In the genomic region with DNA sequence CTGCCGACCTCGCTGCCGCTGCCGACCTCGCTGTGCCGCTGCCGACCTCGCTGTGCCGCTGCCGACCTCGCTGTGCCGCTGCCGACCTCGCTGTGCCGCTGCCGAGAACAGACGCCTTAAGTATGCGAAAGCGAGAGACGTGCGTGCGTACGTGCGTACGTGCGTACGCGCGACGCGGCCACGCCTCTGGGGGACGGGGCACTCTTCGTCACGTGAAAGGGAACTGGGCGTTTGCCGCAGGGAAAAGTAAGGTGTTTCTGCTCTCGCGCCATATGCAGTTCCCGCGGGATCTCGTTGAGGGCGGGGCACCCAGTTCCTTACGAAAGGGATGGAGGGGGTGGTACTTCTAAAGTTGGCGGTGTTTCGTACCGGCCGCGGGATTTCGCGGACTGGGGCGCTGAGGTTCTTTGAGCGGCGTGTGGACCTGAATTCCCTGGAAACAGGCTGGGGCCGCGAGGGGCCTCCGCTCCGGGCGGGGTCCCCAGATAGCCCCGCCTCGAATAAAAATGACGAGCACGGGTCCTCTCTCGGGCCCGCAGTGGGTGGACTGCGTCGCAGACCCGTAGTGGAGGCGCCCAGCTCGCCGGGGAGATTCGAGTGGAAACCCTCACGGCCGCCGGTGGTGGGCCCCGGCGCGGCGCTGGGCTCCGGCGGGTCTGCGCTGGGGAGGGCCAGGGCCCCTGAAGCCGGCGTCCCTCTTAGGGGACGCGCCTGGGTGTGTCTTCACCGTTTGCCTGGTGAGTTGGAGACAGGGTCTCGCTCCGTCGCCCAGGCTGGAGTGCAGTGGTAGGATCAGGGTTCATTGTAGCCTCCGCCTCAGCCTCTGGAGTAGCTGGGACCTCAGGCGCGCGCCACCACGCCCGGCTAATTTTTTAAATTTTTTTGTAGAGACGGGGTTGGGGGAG, we compare ENCODE assay signal across 8 cellular contexts. TPM values are rescaled to one million over a fixed set of nuclear protein-coding genes. Genes with fewer than 3 reads are reported as not detected.
DNase-seq lines count a peak whose midpoint lies in the region; ATAC-seq and TF ChIP-seq lines count a peak whose summit lies in the region.

A gene (minus strand): TSS at position 94 of the 905 bp plus-strand sequence. CDS start 167 bp downstream, outside the sequence.

- peak within 1 kb of the TSS; percentile 81 for H3K4me3 Mint-ChIP-seq in central memory CD8-positive, alpha-beta T cell

- DNase-seq in AG08396 (ENCODE audit: low spot score), result peak; percentile 100
- peak; percentile 98 to 100 for DNase-seq in NCI-H446 (lab: John Stamatoyannopoulos, UW)
- peak; percentile 95 for DNase-seq in activated CD4-positive, CD25-positive, alpha-beta regulatory T cell treated with anti-CD3 and anti-CD28 coated beads, Interleukin-2, amount 50 U/mL, for 16 hours (ENCODE audit: low read depth, low spot score)
- peak; percentile 84 to 97 for DNase-seq in central memory CD8-positive, alpha-beta T cell (ENCODE audit: low spot score in 2 of 2)
- peak; percentile 98 for DNase-seq in inferior parietal cortex (ENCODE audit: extremely low spot score)
- peak; percentile 99 for DNase-seq in spleen

- peak within 1 kb of the TSS; percentile 91 to 98 (median 95) for H3K27ac ChIP-seq in spleen

- intact Hi-C loops in spleen (cut with DNase I; ENCODE audit: low total_unique reads), result no loop called here

- H3K36me3 ChIP-seq in spleen, result peaks cover 2 to 22% (median 19%) of the 10 kb centered on the region in 6 donors

- peaks cover 23% of the 10 kb centered on the region for H3K4me1 Mint-ChIP-seq in central memory CD8-positive, alpha-beta T cell

- TF ChIP-seq POLR2A in spleen (IDR thresholded peaks at IDR 0.05), result peak in 2 of 3 donors; percentile 57 to 90

- ATAC-seq in GM19023 (IDR thresholded peaks at IDR 0.05; ENCODE audit: unreplicated experiment) (peak; percentile 80), HG03280 (IDR thresholded peaks at IDR 0.05; ENCODE audit: unreplicated experiment) (peak; percentile 86)
- ATAC-seq in central memory CD8-positive, alpha-beta T cell (replicated peaks; ENCODE audit: extremely low read depth, poor library complexity, severe bottlenecking), result peak; percentile 96

- H3K9me3 ChIP-seq in spleen, result no peaks in the 10 kb centered on the region

- H3K4me3 ChIP-seq in spleen, result peak within 1 kb of the TSS; percentile 82 to 93 (median 86)

- no peaks in the 10 kb centered on the region for H3K27me3 Mint-ChIP-seq in central memory CD8-positive, alpha-beta T cell

- TF ChIP-seq CTCF in spleen (IDR thresholded peaks at IDR 0.05 in 8 of 11, conservative IDR thresholded peaks at IDR 0.05 in 3 of 11), result peak in 4 of 11 experiments; percentile 21 to 50 (median 39)

- 0 to 1% (median 0%) methylated on average over 79 to 97 of the region's 97 CpGs for WGBS in spleen, 5 donors

- H3K36me3 Mint-ChIP-seq in central memory CD8-positive, alpha-beta T cell (ENCODE audit: insufficient read depth), result peaks cover 26% of the 10 kb centered on the region

- peaks cover 17 to 67% (median 43%) of the 10 kb centered on the region in 6 donors for H3K4me1 ChIP-seq in spleen

- H3K27me3 ChIP-seq in spleen (replicated peaks in 1 of 7), result no peaks in the 10 kb centered on the region

- peaks cover 4% of the 10 kb centered on the region for H3K9me3 Mint-ChIP-seq in central memory CD8-positive, alpha-beta T cell

- H3K27ac Mint-ChIP-seq in central memory CD8-positive, alpha-beta T cell (ENCODE audit: low read depth), result peak within 1 kb of the TSS; percentile 87

RNA-seq across cellular contexts. Expression of the gene that starts here (rescaled TPM):
- total RNA-seq in spleen, result 10 to 100 TPM; 51.1 to 79.5 (median 67.7) TPM
- 10 to 100 TPM; 37.3 to 61.5 (median 57.5) TPM for polyA plus RNA-seq in spleen

Comparison
In these comparisons a context has a peak if more than half of its experiments do, and no peak if none do; other contexts are left out.
1. Peak in every context shown above with its lines: DNase-seq, ATAC-seq, H3K4me3 ChIP-seq and H3K27ac ChIP-seq.